In genomic region chr1:231702804-231703203, GRCh38 we compare ENCODE assay signal across 1 cellular context.
A peak's percentile ranks its signal among the peaks of the same experiment; 100 is the strongest.
TF ChIP-seq lines count a peak whose summit lies in the region.

No MANE protein-coding gene starts in this region.

TF ChIP-seq in IMR-90, 13 proteins besides CTCF, POLR2A, EP300 and RAD21 (continued from another document):
- peak; percentile 10; the same call in 1 of the 2 replicates for TF ChIP-seq USF2 (IDR thresholded peaks at IDR 0.05; ENCODE audit: low read depth, low read length)
